Comparison of ENCODE assay signal across 1 cellular context in genomic region chr12:127191124-127191523, GRCh38.
A peak's percentile ranks its signal among the peaks of the same experiment; 100 is the strongest.
TF ChIP-seq lines count a peak whose summit lies in the region.

No MANE protein-coding gene starts in this region.

TF ChIP-seq in IMR-90, 13 proteins besides CTCF, POLR2A, EP300 and RAD21 (continued from another document):
- peak; percentile 55 for TF ChIP-seq BHLHE40 (IDR thresholded peaks at IDR 0.05; ENCODE audit: low read depth, low read length)
